11 cellular contexts compared by ENCODE assay signal in the genomic region with DNA sequence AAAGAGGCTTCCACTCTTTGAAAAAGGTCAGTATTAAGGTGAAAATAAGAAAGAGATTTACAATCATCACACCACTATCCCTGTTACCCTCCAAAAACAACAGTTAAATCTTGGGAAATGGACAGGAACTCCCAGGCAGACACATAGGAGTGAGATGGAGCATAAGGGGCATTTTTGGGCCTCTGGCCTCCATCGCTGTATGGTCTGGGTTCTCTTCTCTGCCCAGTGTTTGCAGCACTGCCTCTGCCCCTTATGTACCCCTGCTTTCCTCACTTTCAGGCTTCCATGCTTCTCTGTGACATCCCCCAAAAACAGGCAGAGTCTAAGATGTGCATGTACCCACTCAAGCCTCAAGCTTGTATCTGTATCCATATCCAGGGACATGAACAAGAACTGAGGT. TPM values are rescaled to one million over a fixed set of nuclear protein-coding genes. Genes with fewer than 3 reads are reported as not detected.
DNase-seq lines count a peak whose midpoint lies in the region; ATAC-seq, FAIRE-seq and TF ChIP-seq lines count a peak whose summit lies in the region.
"Had no signal": no experiment of that assay in that cellular context is flagged by ENCODE, and none has a peak within 500 bp of the region (broad histone marks: within the 10 kb centered on the region; RNA-seq: fewer than 3 reads in every experiment).

No MANE protein-coding gene starts in this region.

- in situ Hi-C loops in Caki2 (cut with HindIII; ENCODE audit: low pct_unique_long_range_greater_than_20kb, low sequenced_read_pairs) = no loop called here

- H3K4me1 Mint-ChIP-seq in T-cell = peaks cover 48 to 61% (median 57%) of the 10 kb centered on the region in 3 donors

- peaks cover 3% of the 10 kb centered on the region for H3K36me3 Mint-ChIP-seq in T-cell

- peak overlapping the region; percentile 54 for H4K8ac ChIP-seq in trophoblast cell (ENCODE audit: low read depth, low read length)

- H3K9me1 ChIP-seq in endothelial cell of umbilical vein (replicated peaks; ENCODE audit: control insufficient read depth, extremely low read depth, insufficient read depth, low read length) = no peaks in the 10 kb centered on the region

- no CpG with 5 or more reads among the region's 1 CpG for WGBS in trophoblast cell (ENCODE audit: extremely low coverage, insufficient coverage, insufficient read length)

- H3K36me3 ChIP-seq in endothelial cell of umbilical vein (ENCODE audit: control insufficient read depth in 2 of 2, extremely low read depth in 1 of 2, insufficient read depth in 2 of 2, low read length in 2 of 2) = peaks cover 6 to 7% of the 10 kb centered on the region in 2 experiments
- peaks cover 6 to 17% of the 10 kb centered on the region in 2 experiments for H3K36me3 ChIP-seq in trophoblast cell (ENCODE audit: control insufficient read depth in 1 of 2, insufficient read depth in 2 of 2, low read length in 2 of 2)

- H3K18ac ChIP-seq in trophoblast cell (ENCODE audit: low read length) = peak overlapping the region; percentile 45

- peak overlapping the region; percentile 90 to 96 for H3K27ac Mint-ChIP-seq in T-cell

- peak; percentile 33 for FAIRE-seq in endothelial cell of umbilical vein (lab: Jason Lieb, UNC)

- no TSS peak for BruUV-seq in endothelial cell of umbilical vein (replicated peaks; lab: Mats Ljungman, UMichigan)

- TF ChIP-seq CTCF in endothelial cell of umbilical vein (IDR thresholded peaks at IDR 0.05; ENCODE audit: extremely low read depth in 1 of 2, insufficient read depth in 1 of 2, low read depth in 1 of 2, low read length in 2 of 2) (no peak), RWPE1 (conservative IDR thresholded peaks at IDR 0.05; ENCODE audit: low read depth) (no peak)

- peaks cover 49% of the 10 kb centered on the region for H3K4me1 ChIP-seq in endothelial cell of umbilical vein (ENCODE audit: control insufficient read depth, extremely low read depth, insufficient read depth, low read length)
- H3K4me1 ChIP-seq in trophoblast cell (ENCODE audit: control insufficient read depth in 1 of 2, insufficient read depth in 2 of 2, low read length in 2 of 2) = peaks cover 13 to 39% of the 10 kb centered on the region in 2 experiments

- H3K27me3 Mint-ChIP-seq in T-cell = peaks cover 10 to 15% of the 10 kb centered on the region in 2 donors

- peak overlapping the region; percentile 42 for H3K14ac ChIP-seq in trophoblast cell (ENCODE audit: low read length)

- H2AFZ ChIP-seq in endothelial cell of umbilical vein (ENCODE audit: low read depth, low read length) = no peak overlapping the region
- no peak overlapping the region for H2AFZ ChIP-seq in trophoblast cell (ENCODE audit: insufficient read depth, low read length, poor library complexity)

- H3K4ac ChIP-seq in trophoblast cell (ENCODE audit: low read depth, low read length) = peak overlapping the region; percentile 65

- H3K27ac ChIP-seq in endothelial cell of umbilical vein (ENCODE audit: insufficient read depth, low read depth, low read length) (peak overlapping the region; percentile 60), trophoblast cell (ENCODE audit: low read depth, low read length) (peak overlapping the region; percentile 92), RWPE1 (no peak overlapping the region)

- no peak overlapping the region for H3K23ac ChIP-seq in trophoblast cell (ENCODE audit: low read length)

- H3K9me3 Mint-ChIP-seq in T-cell = no peaks in the 10 kb centered on the region

- H2AK5ac ChIP-seq in trophoblast cell (ENCODE audit: low read length) = peak overlapping the region; percentile 76

- CTCF ChIA-PET in T-cell (lab: Charles Lee) = no interaction called here
- CTCF ChIA-PET in endothelial cell of umbilical vein (lab: Charles Lee) = interaction anchor here (1.2 kb wide), 1 partner anchor 11 kb away, joined by 4 read pairs; no protein-coding TSS in a partner anchor
- CTCF ChIA-PET in RWPE1 (lab: Yijun Ruan, JAX) = no interaction called here

- no peaks in the 10 kb centered on the region for H3K27me3 ChIP-seq in endothelial cell of umbilical vein (ENCODE audit: control insufficient read depth in 2 of 2, insufficient read depth in 2 of 2, low read length in 2 of 2)
- no peaks in the 10 kb centered on the region for H3K27me3 ChIP-seq in trophoblast cell (ENCODE audit: insufficient read depth, low read length)

- peak overlapping the region; percentile 72 for H4K91ac ChIP-seq in trophoblast cell (ENCODE audit: low read depth, low read length)

- no peaks in the 10 kb centered on the region for H3K9me3 ChIP-seq in endothelial cell of umbilical vein (replicated peaks; ENCODE audit: control insufficient read depth, insufficient read depth, low read length)
- H3K9me3 ChIP-seq in trophoblast cell (ENCODE audit: insufficient read depth, low read depth, low read length) = no peaks in the 10 kb centered on the region

- H3K4me3 ChIP-seq in endothelial cell of umbilical vein (replicated peaks in 1 of 3; ENCODE audit: insufficient read depth in 1 of 3, low read depth in 1 of 3, low read length in 3 of 3) (peak overlapping the region in 1 of 3 experiments; percentile 97), trophoblast cell (ENCODE audit: low read depth, low read length) (no peak overlapping the region)

- H2BK120ac ChIP-seq in trophoblast cell (ENCODE audit: insufficient read depth, low read length, poor library complexity) = peak overlapping the region; percentile 19

- DNase-seq in Caki2 (ENCODE audit: low read depth) (peak; percentile 14), T-cell (no peak), endothelial cell of umbilical vein (ENCODE audit: low read depth, low spot score) (no peak), trophoblast cell (no peak), RWPE1 (ENCODE audit: low spot score) (no peak)
- DNase-seq in stimulated activated CD4-positive, alpha-beta T cell treated with anti-CD3 and anti-CD28 coated beads, Interleukin-2, amount 100 ng/mL, for 48 hours = no peak
- DNase-seq: DND-41 had no signal

- peak overlapping the region; percentile 90 to 98 (median 91) for H3K4me3 Mint-ChIP-seq in T-cell

- TF ChIP-seq POLR2A in endothelial cell of umbilical vein (IDR thresholded peaks at IDR 0.05; ENCODE audit: low read depth, low read length) = no peak

- H3K9ac ChIP-seq in endothelial cell of umbilical vein (replicated peaks; ENCODE audit: extremely low read depth, insufficient read depth, low read length) (peak overlapping the region; percentile 91), trophoblast cell (ENCODE audit: low read length) (no peak overlapping the region)

- POLR2A ChIA-PET in T-cell (lab: Charles Lee) (no interaction called here), endothelial cell of umbilical vein (lab: Charles Lee) (no interaction called here), RWPE1 (lab: Yijun Ruan, JAX; ENCODE audit: low non-redundant PET) (no interaction called here)

- peak overlapping the region; percentile 78 for H3K4me2 ChIP-seq in endothelial cell of umbilical vein (ENCODE audit: insufficient read depth, low read length)
- H3K4me2 ChIP-seq in trophoblast cell (ENCODE audit: low read length) = peak overlapping the region; percentile 65

- dilution Hi-C loops in endothelial cell of umbilical vein (cut with MboI; ENCODE audit: extremely low pct_ligation_motif_present, low sequenced_read_pairs) = no loop called here

- intact Hi-C loops in endothelial cell of umbilical vein (cut with micrococcal nuclease) = loop anchor here (1.0 to 2.0 kb wide), 2 partner anchors 8 to 23 kb away; no protein-coding TSS in a partner anchor

- peaks cover 49% of the 10 kb centered on the region for H3K79me1 ChIP-seq in trophoblast cell (ENCODE audit: low read length)

- no peak overlapping the region for H2BK5ac ChIP-seq in trophoblast cell (ENCODE audit: low read depth, low read length, poor library complexity)

- H3K79me2 ChIP-seq in endothelial cell of umbilical vein (ENCODE audit: control insufficient read depth, insufficient read depth, low read length) (peaks cover 62% of the 10 kb centered on the region), trophoblast cell (ENCODE audit: control insufficient read depth, insufficient read depth, low read length, poor library complexity) (peaks cover 28% of the 10 kb centered on the region)

- no peak overlapping the region for H4K12ac ChIP-seq in trophoblast cell (ENCODE audit: low read depth, low read length)

- no peak for ATAC-seq in T-cell (replicated peaks in 1 of 4)
- no peak for ATAC-seq in GM21786 (IDR thresholded peaks at IDR 0.05; ENCODE audit: unreplicated experiment)
- no peak for ATAC-seq in HG03439 (IDR thresholded peaks at IDR 0.05; ENCODE audit: unreplicated experiment)
- ATAC-seq: esophagus mucosa had no signal

- no peaks in the 10 kb centered on the region for H4K20me1 ChIP-seq in endothelial cell of umbilical vein (replicated peaks; ENCODE audit: control insufficient read depth, extremely low read depth, insufficient read depth, low read length)

- H2BK12ac ChIP-seq in trophoblast cell (ENCODE audit: low read length) = peak overlapping the region; percentile 67

RNA-seq across cellular contexts. Expression of a gene that starts 0.6 kb away (rescaled TPM):
- 8.4 and 13.5 TPM in 2 replicates for total RNA-seq in Caki2 (2014; rRNA removed; shearing (Covaris generic); ENCODE audit: low replicate concordance)
- 10 to 100 TPM; 12.1 to 37.3 (median 25.6) TPM for total RNA-seq in T-cell
- total RNA-seq in endothelial cell of umbilical vein = 21.5 and 23.3 TPM in 2 replicates
- 14.1 and 16.8 TPM in 2 replicates for polyA plus RNA-seq in endothelial cell of umbilical vein
- 6.8 and 8.4 TPM in 2 replicates for polyA plus RNA-seq in endothelial cell of umbilical vein (2011; cell fraction: cytosol; rRNA removed)
- 12.1 and 13.9 TPM in 2 replicates for polyA plus RNA-seq in endothelial cell of umbilical vein (2011; cell fraction: nucleus; rRNA removed)
- 12.0 and 12.5 TPM in 2 replicates for polyA plus RNA-seq in endothelial cell of umbilical vein (2012)
- 3.1 and 3.5 TPM in 2 replicates for polyA minus RNA-seq in endothelial cell of umbilical vein
- polyA minus RNA-seq in endothelial cell of umbilical vein (2011; cell fraction: cytosol; rRNA and poly(A)+ RNA removed) = not detected
- polyA minus RNA-seq in endothelial cell of umbilical vein (2011; cell fraction: nucleus; rRNA and poly(A)+ RNA removed) = 4.9 and 5.0 TPM in 2 replicates
- 30.4 and 31.0 TPM in 2 replicates for polyA plus RNA-seq in trophoblast cell (2013)

RNA-seq across cellular contexts. Expression of a gene that starts 14.7 kb away (rescaled TPM):
- not detected in 2 replicates for total RNA-seq in Caki2 (2014; rRNA removed; shearing (Covaris generic); ENCODE audit: low replicate concordance)
- total RNA-seq in T-cell (not detected), endothelial cell of umbilical vein (not detected in 2 replicates)
- not detected in 2 replicates for polyA plus RNA-seq in endothelial cell of umbilical vein
- not detected in 2 replicates for polyA plus RNA-seq in endothelial cell of umbilical vein (2011; cell fraction: cytosol; rRNA removed)
- not detected in 2 replicates for polyA plus RNA-seq in endothelial cell of umbilical vein (2011; cell fraction: nucleus; rRNA removed)
- polyA plus RNA-seq in endothelial cell of umbilical vein (2012) = not detected in 2 replicates
- not detected in 2 replicates for polyA minus RNA-seq in endothelial cell of umbilical vein
- polyA minus RNA-seq in endothelial cell of umbilical vein (2011; cell fraction: cytosol; rRNA and poly(A)+ RNA removed) = not detected
- polyA minus RNA-seq in endothelial cell of umbilical vein (2011; cell fraction: nucleus; rRNA and poly(A)+ RNA removed) = 0.19 TPM in 1 of 2 replicates, not detected in the other
- 0.04 and 0.06 TPM in 2 replicates for polyA plus RNA-seq in trophoblast cell (2013)
- total RNA-seq: activated CD8-positive, alpha-beta memory T cell treated with anti-CD3 and anti-CD28 coated beads for 36 hours had no signal

RNA-seq across cellular contexts. Expression of a gene that starts 32.6 kb away (rescaled TPM):
- total RNA-seq in Caki2 (2014; rRNA removed; shearing (Covaris generic); ENCODE audit: low replicate concordance) = 2.6 and 2.7 TPM in 2 replicates
- total RNA-seq in T-cell (1 to 10 TPM; 1.4 to 3.7 (median 1.5) TPM), endothelial cell of umbilical vein (11.2 and 13.1 TPM in 2 replicates)
- 4.6 and 5.4 TPM in 2 replicates for polyA plus RNA-seq in endothelial cell of umbilical vein
- polyA plus RNA-seq in endothelial cell of umbilical vein (2011; cell fraction: cytosol; rRNA removed) = 2.5 and 3.3 TPM in 2 replicates
- polyA plus RNA-seq in endothelial cell of umbilical vein (2011; cell fraction: nucleus; rRNA removed) = 13.6 and 14.6 TPM in 2 replicates
- 5.2 and 5.6 TPM in 2 replicates for polyA plus RNA-seq in endothelial cell of umbilical vein (2012)
- 3.6 and 4.6 TPM in 2 replicates for polyA minus RNA-seq in endothelial cell of umbilical vein
- 0.51 TPM for polyA minus RNA-seq in endothelial cell of umbilical vein (2011; cell fraction: cytosol; rRNA and poly(A)+ RNA removed)
- polyA minus RNA-seq in endothelial cell of umbilical vein (2011; cell fraction: nucleus; rRNA and poly(A)+ RNA removed) = 8.2 and 8.8 TPM in 2 replicates
- 5.5 and 6.2 TPM in 2 replicates for polyA plus RNA-seq in trophoblast cell (2013)

RNA-seq across cellular contexts. Expression of a gene that starts 44.5 kb away (rescaled TPM):
- 1.1 and 15.0 TPM in 2 replicates for total RNA-seq in Caki2 (2014; rRNA removed; shearing (Covaris generic); ENCODE audit: low replicate concordance)
- 1 to 10 TPM; 3.5 to 7.7 (median 4.2) TPM for total RNA-seq in T-cell
- total RNA-seq in endothelial cell of umbilical vein = 45.0 and 56.6 TPM in 2 replicates
- 29.6 and 33.0 TPM in 2 replicates for polyA plus RNA-seq in endothelial cell of umbilical vein
- polyA plus RNA-seq in endothelial cell of umbilical vein (2011; cell fraction: cytosol; rRNA removed) = 7.9 and 11.6 TPM in 2 replicates
- polyA plus RNA-seq in endothelial cell of umbilical vein (2011; cell fraction: nucleus; rRNA removed) = 81.4 and 85.1 TPM in 2 replicates
- polyA plus RNA-seq in endothelial cell of umbilical vein (2012) = 19.0 and 19.8 TPM in 2 replicates
- polyA minus RNA-seq in endothelial cell of umbilical vein = 7.7 and 13.3 TPM in 2 replicates
- polyA minus RNA-seq in endothelial cell of umbilical vein (2011; cell fraction: cytosol; rRNA and poly(A)+ RNA removed) = 1.3 TPM
- polyA minus RNA-seq in endothelial cell of umbilical vein (2011; cell fraction: nucleus; rRNA and poly(A)+ RNA removed) = 18.1 and 32.3 TPM in 2 replicates
- 8.1 and 10.4 TPM in 2 replicates for polyA plus RNA-seq in trophoblast cell (2013)

RNA-seq across cellular contexts. Expression of a gene that starts 48.0 kb away (rescaled TPM):
- total RNA-seq in Caki2 (2014; rRNA removed; shearing (Covaris generic); ENCODE audit: low replicate concordance) = not detected in 2 replicates
- total RNA-seq in T-cell (not detected), endothelial cell of umbilical vein (7.3 and 8.5 TPM in 2 replicates)
- polyA plus RNA-seq in endothelial cell of umbilical vein = 2.0 and 2.6 TPM in 2 replicates
- 1.0 and 1.1 TPM in 2 replicates for polyA plus RNA-seq in endothelial cell of umbilical vein (2011; cell fraction: cytosol; rRNA removed)
- polyA plus RNA-seq in endothelial cell of umbilical vein (2011; cell fraction: nucleus; rRNA removed) = 13.1 and 13.2 TPM in 2 replicates
- 3.3 and 3.5 TPM in 2 replicates for polyA plus RNA-seq in endothelial cell of umbilical vein (2012)
- 0.57 and 0.58 TPM in 2 replicates for polyA minus RNA-seq in endothelial cell of umbilical vein
- polyA minus RNA-seq in endothelial cell of umbilical vein (2011; cell fraction: cytosol; rRNA and poly(A)+ RNA removed) = 0.82 TPM
- 2.5 and 2.6 TPM in 2 replicates for polyA minus RNA-seq in endothelial cell of umbilical vein (2011; cell fraction: nucleus; rRNA and poly(A)+ RNA removed)
- polyA plus RNA-seq in trophoblast cell (2013) = 3.2 and 3.5 TPM in 2 replicates
- total RNA-seq: activated CD8-positive, alpha-beta memory T cell treated with anti-CD3 and anti-CD28 coated beads for 36 hours had no signal
